In the genomic region with DNA sequence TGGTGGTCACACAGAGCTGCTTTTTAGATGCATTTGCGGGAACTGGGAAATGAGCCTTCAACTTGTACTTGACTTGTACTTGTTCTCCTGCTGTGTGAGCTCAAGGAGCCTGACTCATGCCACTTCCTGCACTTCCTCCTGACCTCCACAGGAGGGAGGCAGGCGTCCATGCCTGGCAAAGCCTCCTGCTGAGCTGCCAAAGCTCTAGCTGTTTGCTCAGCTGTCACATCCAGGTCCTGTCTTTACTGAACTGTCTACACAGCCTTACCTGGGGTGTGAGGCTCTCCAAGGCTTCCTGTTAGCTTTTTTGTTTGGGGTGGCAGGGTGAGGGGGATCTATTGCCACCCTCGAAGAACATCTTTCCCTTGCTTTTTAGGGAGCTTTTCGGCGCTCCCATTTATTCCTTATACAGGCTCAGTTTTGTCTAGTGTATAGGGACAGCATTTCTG, we compare ENCODE assay signal across 8 cellular contexts. TPM values are rescaled to one million over a fixed set of nuclear protein-coding genes. Genes with fewer than 3 reads are reported as not detected.
DNase-seq lines count a peak whose midpoint lies in the region; ATAC-seq and TF ChIP-seq lines count a peak whose summit lies in the region.

No MANE protein-coding gene starts in this region.

- DNase-seq in Caco-2 (peak; percentile 85 to 88), LoVo (ENCODE audit: low spot score) (peak; percentile 84), Panc1 (ENCODE audit: low read depth, low spot score) (peak; percentile 84), fibroblast of pulmonary artery (ENCODE audit: low read depth) (peak; percentile 92), upper lobe of right lung (peak; percentile 85)

- H3K27me3 Mint-ChIP-seq in Caco-2 (ENCODE audit: insufficient read depth, unreplicated experiment), result no peaks in the 10 kb centered on the region
- H3K27me3 Mint-ChIP-seq in activated T-helper 17 cell treated with anti-CD3 and anti-CD28 coated beads, Interleukin-2, amount 50 U/mL, for 72 hours, result peaks cover 4% of the 10 kb centered on the region

- intact Hi-C loops in Caco-2 (cut with micrococcal nuclease; ENCODE audit: unreplicated experiment), result loop anchor here (1.0 kb wide), 4 partner anchors 46 to 170 kb away; no protein-coding TSS in a partner anchor
- intact Hi-C loops in Panc1 (cut with micrococcal nuclease; ENCODE audit: unreplicated experiment), result loop anchor here (2.0 to 10.0 kb wide), 3 partner anchors 97 to 173 kb away; no protein-coding TSS in a partner anchor
- intact Hi-C loops in upper lobe of right lung (cut with DNase I), result loop anchor here (10.0 kb wide), 1 partner anchor 143 kb away; no protein-coding TSS in a partner anchor

- CTCF ChIA-PET in Caco-2 (lab: Charles Lee) (interaction anchor here (0.6 to 2.5 kb wide), 33 partner anchors 9 to 1215 kb away, joined by 3 to 117 read pairs (median 5); partner anchors contain the start of genes CLCN2, EPHB3, POLR2H and SENP2), Panc1 (lab: Charles Lee) (interaction anchor here (0.6 to 4.4 kb wide), 15 partner anchors 9 to 174 kb away, joined by 3 to 53 read pairs (median 5); no protein-coding TSS in a partner anchor)

- no peaks in the 10 kb centered on the region; the same call in 1 of the 2 replicates for H3K36me3 ChIP-seq in Caco-2 (ENCODE audit: control insufficient read depth, insufficient read depth, low read length)
- H3K36me3 ChIP-seq in Panc1 (ENCODE audit: control insufficient read depth, insufficient read depth, low read length), result peaks cover 14% of the 10 kb centered on the region
- H3K36me3 ChIP-seq in neutrophil, result peaks cover 14% of the 10 kb centered on the region
- peaks cover 27% of the 10 kb centered on the region for H3K36me3 ChIP-seq in upper lobe of right lung

- H3K27ac Mint-ChIP-seq in Caco-2 (ENCODE audit: unreplicated experiment), result no peak overlapping the region
- peak overlapping the region; percentile 71 for H3K27ac Mint-ChIP-seq in activated T-helper 17 cell treated with anti-CD3 and anti-CD28 coated beads, Interleukin-2, amount 50 U/mL, for 72 hours

- no peaks in the 10 kb centered on the region for H3K9me3 ChIP-seq in Caco-2
- H3K9me3 ChIP-seq in Panc1 (ENCODE audit: control insufficient read depth, insufficient read depth, low read depth, low read length), result no peaks in the 10 kb centered on the region
- H3K9me3 ChIP-seq in neutrophil, result no peaks in the 10 kb centered on the region
- H3K9me3 ChIP-seq in upper lobe of right lung, result no peaks in the 10 kb centered on the region

- H3K4me1 Mint-ChIP-seq in Caco-2 (ENCODE audit: low read depth, unreplicated experiment), result peaks cover 7% of the 10 kb centered on the region
- peaks cover 4% of the 10 kb centered on the region for H3K4me1 Mint-ChIP-seq in activated T-helper 17 cell treated with anti-CD3 and anti-CD28 coated beads, Interleukin-2, amount 50 U/mL, for 72 hours

- H3K4me1 ChIP-seq in Caco-2 (no peaks in the 10 kb centered on the region), Panc1 (ENCODE audit: control insufficient read depth, insufficient read depth, low read length) (peaks cover 12% of the 10 kb centered on the region), neutrophil (ENCODE audit: control insufficient read depth in 1 of 2, insufficient read depth in 1 of 2, low read depth in 1 of 2, low read length in 1 of 2) (no peaks in the 10 kb centered on the region), upper lobe of right lung (peaks cover 20% of the 10 kb centered on the region)

- in situ Hi-C loops in Panc1 (cut with HindIII; ENCODE audit: low pct_unique_long_range_greater_than_20kb, low sequenced_read_pairs), result no loop called here

- H3K27ac ChIP-seq in Panc1 (ENCODE audit: low read length) (no peak overlapping the region), neutrophil (no peak overlapping the region), upper lobe of right lung (no peak overlapping the region)

- ATAC-seq in GM21447 (IDR thresholded peaks at IDR 0.05; ENCODE audit: unreplicated experiment) (peak; percentile 67), Panc1 (peak; percentile 93), upper lobe of right lung (peak; percentile 98)
- ATAC-seq in activated T-helper 17 cell treated with anti-CD3 and anti-CD28 coated beads, Interleukin-2, amount 50 U/mL, for 72 hours (replicated peaks), result peak; percentile 88

- POLR2A ChIA-PET in Caco-2 (lab: Charles Lee), result interaction anchor here (0.8 to 1.1 kb wide), 2 partner anchors 142 to 190 kb away, joined by 4 read pairs; no protein-coding TSS in a partner anchor
- POLR2A ChIA-PET in Panc1 (lab: Charles Lee), result interaction anchor here (0.6 kb wide), 1 partner anchor 171 kb away, joined by 8 read pairs; no protein-coding TSS in a partner anchor

- no TSS peak for BruUV-seq in Caco-2 (replicated peaks; lab: Mats Ljungman, UMichigan)
- BruUV-seq in Panc1 (replicated peaks; lab: Mats Ljungman, UMichigan), result no TSS peak

- H3K9me3 Mint-ChIP-seq in Caco-2 (ENCODE audit: unreplicated experiment), result no peaks in the 10 kb centered on the region
- no peaks in the 10 kb centered on the region for H3K9me3 Mint-ChIP-seq in activated T-helper 17 cell treated with anti-CD3 and anti-CD28 coated beads, Interleukin-2, amount 50 U/mL, for 72 hours

- no peak overlapping the region for H3K4me3 Mint-ChIP-seq in Caco-2 (ENCODE audit: unreplicated experiment)
- H3K4me3 Mint-ChIP-seq in activated T-helper 17 cell treated with anti-CD3 and anti-CD28 coated beads, Interleukin-2, amount 50 U/mL, for 72 hours, result no peak overlapping the region

- H3K27me3 ChIP-seq in Caco-2 (replicated peaks; ENCODE audit: control insufficient read depth, insufficient read depth, low read length), result no peaks in the 10 kb centered on the region
- peaks cover 8% of the 10 kb centered on the region for H3K27me3 ChIP-seq in Panc1 (ENCODE audit: control insufficient read depth, insufficient read depth, low read length)
- H3K27me3 ChIP-seq in neutrophil, result peaks cover 39% of the 10 kb centered on the region
- H3K27me3 ChIP-seq in upper lobe of right lung, result no peaks in the 10 kb centered on the region

- TF ChIP-seq CTCF in Caco-2 (IDR thresholded peaks at IDR 0.05; ENCODE audit: insufficient read depth in 1 of 2, low read depth in 1 of 2, low read length in 1 of 2, severe bottlenecking in 1 of 2, unreplicated experiment in 1 of 2) (peak; percentile 95 to 99), Panc1 (IDR thresholded peaks at IDR 0.05) (peak; percentile 98), fibroblast of pulmonary artery (IDR thresholded peaks at IDR 0.05; ENCODE audit: low read length, missing control alignments) (peak; percentile 100), neutrophil (IDR thresholded peaks at IDR 0.05) (peak; percentile 20), upper lobe of right lung (IDR thresholded peaks at IDR 0.05) (peak; percentile 93)

- peaks cover 31% of the 10 kb centered on the region for H3K36me3 Mint-ChIP-seq in Caco-2 (ENCODE audit: insufficient read depth, unreplicated experiment)
- H3K36me3 Mint-ChIP-seq in activated T-helper 17 cell treated with anti-CD3 and anti-CD28 coated beads, Interleukin-2, amount 50 U/mL, for 72 hours (ENCODE audit: low read depth), result peaks cover 42% of the 10 kb centered on the region

- H3K4me3 ChIP-seq in Caco-2 (ENCODE audit: low read depth, low read length) (no peak overlapping the region), Panc1 (ENCODE audit: low read depth in 2 of 2, low read length in 2 of 2) (no peak overlapping the region), fibroblast of pulmonary artery (replicated peaks; ENCODE audit: low read depth, low read length) (no peak overlapping the region), neutrophil (ENCODE audit: low read depth in 1 of 2, low read length in 1 of 2) (no peak overlapping the region), upper lobe of right lung (no peak overlapping the region)

RNA-seq across cellular contexts. Expression of gene THPO, which starts 6.4 kb away (rescaled TPM):
- total RNA-seq in Caco-2 (2022), result 1.4 and 1.6 TPM in 2 replicates
- total RNA-seq in Panc1 (2021; ENCODE audit: unreplicated experiment), result not detected
- 0.17 TPM for polyA plus RNA-seq in Panc1 (2012; ENCODE audit: insufficient read length)
- not detected for total RNA-seq in activated T-helper 17 cell treated with anti-CD3 and anti-CD28 coated beads, Interleukin-2, amount 50 U/mL, for 72 hours
- 0.20 TPM for total RNA-seq in upper lobe of right lung

RNA-seq across cellular contexts. Expression of gene CHRD, which starts 8.3 kb away (rescaled TPM):
- total RNA-seq in Caco-2 (2022), result 5.5 and 6.4 TPM in 2 replicates
- total RNA-seq in Panc1 (2021; ENCODE audit: unreplicated experiment), result 1.4 TPM
- 1.3 TPM for polyA plus RNA-seq in Panc1 (2012; ENCODE audit: insufficient read length)
- total RNA-seq in activated T-helper 17 cell treated with anti-CD3 and anti-CD28 coated beads, Interleukin-2, amount 50 U/mL, for 72 hours, result under 1 TPM; 0.05 to 0.39 TPM
- total RNA-seq in upper lobe of right lung, result 5.3 TPM

RNA-seq across cellular contexts. Expression of gene POLR2H, which starts 10.1 kb away (rescaled TPM):
- 96.4 and 101 TPM in 2 replicates for total RNA-seq in Caco-2 (2022)
- total RNA-seq in Panc1 (2021; ENCODE audit: unreplicated experiment), result 156 TPM
- 183 TPM for polyA plus RNA-seq in Panc1 (2012; ENCODE audit: insufficient read length)
- 100 to 1,000 TPM; 156 to 183 TPM for total RNA-seq in activated T-helper 17 cell treated with anti-CD3 and anti-CD28 coated beads, Interleukin-2, amount 50 U/mL, for 72 hours
- 63.2 TPM for total RNA-seq in upper lobe of right lung

RNA-seq across cellular contexts. Expression of gene CLCN2, which starts 10.2 kb away (rescaled TPM):
- total RNA-seq in Caco-2 (2022), result 23.0 and 28.6 TPM in 2 replicates
- 22.5 TPM for total RNA-seq in Panc1 (2021; ENCODE audit: unreplicated experiment)
- 21.4 TPM for polyA plus RNA-seq in Panc1 (2012; ENCODE audit: insufficient read length)
- 10 to 100 TPM in 1 of 2 donors, 1 to 10 TPM in 1; 9.5 to 13.7 TPM for total RNA-seq in activated T-helper 17 cell treated with anti-CD3 and anti-CD28 coated beads, Interleukin-2, amount 50 U/mL, for 72 hours
- 3.8 TPM for total RNA-seq in upper lobe of right lung

RNA-seq across cellular contexts. Expression of gene FAM131A, which starts 34.2 kb away (rescaled TPM):
- total RNA-seq in Caco-2 (2022) (6.1 and 6.7 TPM in 2 replicates), Panc1 (2021; ENCODE audit: unreplicated experiment) (30.1 TPM), upper lobe of right lung (19.0 TPM)
- polyA plus RNA-seq in Panc1 (2012; ENCODE audit: insufficient read length), result 31.9 TPM
- total RNA-seq in activated T-helper 17 cell treated with anti-CD3 and anti-CD28 coated beads, Interleukin-2, amount 50 U/mL, for 72 hours, result 1 to 10 TPM; 2.5 to 6.7 TPM

Comparison
In these comparisons a context has a peak if more than half of its experiments do, and no peak if none do; other contexts are left out.
1. CTCF ChIP-seq: peak in every context shown above with its lines; median percentile 100 in fibroblast of pulmonary artery; 98 in Panc1; 97 in Caco-2; 93 in upper lobe of right lung; 20 in neutrophil.